In genomic region chr16:85436636-85437160, GRCh38 we compare ENCODE assay signal across 11 cellular contexts.
DNase-seq lines count a peak whose midpoint lies in the region; ATAC-seq, FAIRE-seq and TF ChIP-seq lines count a peak whose summit lies in the region.
"Had no signal": no experiment of that assay in that cellular context is flagged by ENCODE, and none has a peak within 500 bp of the region (broad histone marks: within the 10 kb centered on the region; RNA-seq: fewer than 3 reads in every experiment).

No MANE protein-coding gene starts in this region.

- no peak for FAIRE-seq in pancreas (lab: Jason Lieb, UNC)

- 52 to 63% (median 58%) methylated on average over 21 to 35 of the region's 35 CpGs for WGBS in heart left ventricle, 4 donors
- 28 to 36% methylated on average over 22 to 35 of the region's 35 CpGs for WGBS in pancreas, 2 donors

- ATAC-seq in heart left ventricle (peak in 3 of 4 donors; percentile 35 to 56 (median 50)), pancreas (peak; percentile 80 to 90 (median 82)), GM21381 (IDR thresholded peaks at IDR 0.05; ENCODE audit: unreplicated experiment) (no peak), HG02588 (IDR thresholded peaks at IDR 0.05; ENCODE audit: unreplicated experiment) (no peak)

- H3K27me3 ChIP-seq in Caco-2 (replicated peaks; ENCODE audit: control insufficient read depth, insufficient read depth, low read length) (no peaks in the 10 kb centered on the region), Peyer's patch (no peaks in the 10 kb centered on the region), heart left ventricle (no peaks in the 10 kb centered on the region), pancreas (no peaks in the 10 kb centered on the region)

- CTCF ChIA-PET in Caco-2 (lab: Charles Lee) = interaction anchor here (0.6 to 3.4 kb wide), 20 partner anchors 8 to 322 kb away, joined by 3 to 59 read pairs (median 6); no protein-coding TSS in a partner anchor

- peak overlapping the region; percentile 63 to 87 (median 76) for H3K27ac ChIP-seq in Peyer's patch
- peak overlapping the region in 2 of 12 donors; percentile 35 to 72 for H3K27ac ChIP-seq in heart left ventricle
- H3K27ac ChIP-seq in pancreas = peak overlapping the region; percentile 77 to 90 (median 82)

- H3K36me3 ChIP-seq in Caco-2 (ENCODE audit: control insufficient read depth, insufficient read depth, low read length) (no peaks in the 10 kb centered on the region), Peyer's patch (no peaks in the 10 kb centered on the region), heart left ventricle (no peaks in the 10 kb centered on the region), pancreas (no peaks in the 10 kb centered on the region)

- TF ChIP-seq POLR2A in Peyer's patch (IDR thresholded peaks at IDR 0.05) (no peak), heart left ventricle (IDR thresholded peaks at IDR 0.05) (no peak)

- no peaks in the 10 kb centered on the region for H3K27me3 Mint-ChIP-seq in Caco-2 (ENCODE audit: insufficient read depth, unreplicated experiment)
- H3K27me3 Mint-ChIP-seq: CD4-positive, alpha-beta memory T cell had no signal

- H3K9me3 ChIP-seq in Caco-2 (no peaks in the 10 kb centered on the region), Peyer's patch (no peaks in the 10 kb centered on the region), heart left ventricle (no peaks in the 10 kb centered on the region), pancreas (no peaks in the 10 kb centered on the region)

- BruUV-seq in Caco-2 (replicated peaks; lab: Mats Ljungman, UMichigan) = no TSS peak

- H3K4me1 ChIP-seq in Caco-2 = peaks cover 43% of the 10 kb centered on the region
- H3K4me1 ChIP-seq in Peyer's patch = peaks cover 0 to 22% (median 4%) of the 10 kb centered on the region in 4 donors
- peaks cover 0 to 18% (median 10%) of the 10 kb centered on the region in 12 donors for H3K4me1 ChIP-seq in heart left ventricle
- H3K4me1 ChIP-seq in pancreas = peaks cover 11 to 12% (median 11%) of the 10 kb centered on the region in 3 donors

- DNase-seq in Caco-2 = peak; percentile 93 to 94
- peak in 2 of 3 donors; percentile 82 to 87 for DNase-seq in Peyer's patch
- DNase-seq in heart left ventricle = peak in 2 of 5 donors; percentile 49 to 52
- peak; percentile 64 to 89 (median 82) for DNase-seq in pancreas
- no peak for DNase-seq in stimulated activated CD4-positive, alpha-beta T cell treated with anti-CD3 and anti-CD28 coated beads, Interleukin-2, amount 100 ng/mL, for 24 hours
- no peak for DNase-seq in NCI-H510A (lab: John Stamatoyannopoulos, UW)
- DNase-seq: activated gamma-delta T cell treated with Interleukin-2 at 50 U/mL for 16 hours; CD4-positive, alpha-beta memory T cell; T-helper 1 cell had no signal

- peak overlapping the region; percentile 29 for H3K4me3 ChIP-seq in Caco-2 (ENCODE audit: low read depth, low read length)
- H3K4me3 ChIP-seq in Peyer's patch = peak overlapping the region in 2 of 4 donors; percentile 5 to 34
- peak overlapping the region in 5 of 12 donors; percentile 1 to 13 (median 9) for H3K4me3 ChIP-seq in heart left ventricle
- peak overlapping the region in 2 of 4 donors; percentile 13 to 21 for H3K4me3 ChIP-seq in pancreas

- no peaks in the 10 kb centered on the region for H3K9me3 Mint-ChIP-seq in Caco-2 (ENCODE audit: unreplicated experiment)
- H3K9me3 Mint-ChIP-seq: CD4-positive, alpha-beta memory T cell had no signal

- POLR2A ChIA-PET in Caco-2 (lab: Charles Lee) = interaction anchor here (0.6 to 2.1 kb wide), 12 partner anchors 11 to 239 kb away, joined by 3 to 25 read pairs (median 5); partner anchors contain the start of gene GSE1

- peaks cover 12% of the 10 kb centered on the region for H3K4me1 Mint-ChIP-seq in Caco-2 (ENCODE audit: low read depth, unreplicated experiment)

- peak overlapping the region; percentile 76 for H3K4me3 Mint-ChIP-seq in Caco-2 (ENCODE audit: unreplicated experiment)
- H3K4me3 Mint-ChIP-seq: CD4-positive, alpha-beta memory T cell had no signal

- H3K27ac Mint-ChIP-seq in Caco-2 (ENCODE audit: unreplicated experiment) = peak overlapping the region; percentile 92

- TF ChIP-seq CTCF in Caco-2 (IDR thresholded peaks at IDR 0.05; ENCODE audit: insufficient read depth in 1 of 2, low read depth in 1 of 2, low read length in 1 of 2, severe bottlenecking in 1 of 2, unreplicated experiment in 1 of 2) = no peak
- no peak for TF ChIP-seq CTCF in Peyer's patch (IDR thresholded peaks at IDR 0.05)
- TF ChIP-seq CTCF in heart left ventricle (IDR thresholded peaks at IDR 0.05) = no peak
- no peak for TF ChIP-seq CTCF in pancreas (IDR thresholded peaks at IDR 0.05)

- H3K36me3 Mint-ChIP-seq in Caco-2 (ENCODE audit: insufficient read depth, unreplicated experiment) = no peaks in the 10 kb centered on the region
- H3K36me3 Mint-ChIP-seq: CD4-positive, alpha-beta memory T cell had no signal

- intact Hi-C loops in Caco-2 (cut with micrococcal nuclease; ENCODE audit: unreplicated experiment) = loop anchor here (1.0 to 5.0 kb wide), 5 partner anchors 14 to 176 kb away; partner anchors contain the start of gene GSE1
- intact Hi-C loops in heart left ventricle (cut with DNase I) = no loop called here
- intact Hi-C loops in pancreas (cut with DNase I) = loop anchor here in 1 of 3 donors (10.0 kb wide), 1 partner anchor 168 kb away; no protein-coding TSS in a partner anchor

Comparison
In these comparisons a context has a peak if more than half of its experiments do, and no peak if none do; other contexts are left out.
1. DNase-seq: peak in Caco-2 (2 of 2), Peyer's patch (2 of 3) and pancreas (6 of 6); none in stimulated activated CD4-positive, alpha-beta T cell treated with anti-CD3 and anti-CD28 coated beads, Interleukin-2, amount 100 ng/mL, for 24 hours (0 of 2) and NCI-H510A (single experiment).
2. ATAC-seq: peak in heart left ventricle (3 of 4) and pancreas (4 of 4); none in GM21381 (single experiment) and HG02588 (single experiment).